In the genomic region with DNA sequence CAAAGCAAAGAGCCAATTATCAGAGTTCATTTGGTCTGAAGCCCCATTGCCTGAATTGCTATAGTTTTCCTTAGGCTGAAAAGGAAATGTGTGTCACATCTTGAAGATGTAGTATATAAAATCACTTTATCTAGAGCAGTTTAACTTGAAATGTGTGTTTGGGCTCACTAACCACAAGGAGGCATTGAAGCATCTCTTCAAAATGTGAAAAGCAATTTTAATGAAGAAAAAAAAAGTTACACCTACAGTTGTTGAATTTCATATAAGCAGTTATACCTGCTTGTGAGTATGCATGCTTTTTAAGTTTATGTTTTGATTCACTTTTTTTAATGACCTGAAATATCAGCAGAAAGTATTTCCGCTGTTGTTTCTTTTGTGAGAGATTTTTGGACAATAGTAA, we compare ENCODE assay signal across 18 cellular contexts.
DNase-seq lines count a peak whose midpoint lies in the region; ATAC-seq, FAIRE-seq and TF ChIP-seq lines count a peak whose summit lies in the region.
"Had no signal": no experiment of that assay in that cellular context is flagged by ENCODE, and none has a peak within 500 bp of the region (broad histone marks: within the 10 kb centered on the region; RNA-seq: fewer than 3 reads in every experiment).

No MANE protein-coding gene starts in this region.

- H3K4me1 ChIP-seq in HepG2 (ENCODE audit: insufficient read depth, low read length), result no peaks in the 10 kb centered on the region
- no peaks in the 10 kb centered on the region for H3K4me1 ChIP-seq in right lobe of liver
- no peaks in the 10 kb centered on the region for H3K4me1 ChIP-seq in naive thymus-derived CD4-positive, alpha-beta T cell (ENCODE audit: control insufficient read depth in 2 of 2, insufficient read depth in 2 of 2, low read length in 2 of 2)
- H3K4me1 ChIP-seq: HAP-1, parathyroid adenoma had no signal

- no peak overlapping the region for H2AFZ ChIP-seq in HepG2 (ENCODE audit: low read length)
- H2AFZ ChIP-seq: parathyroid adenoma had no signal

- no peak overlapping the region for H3K9ac ChIP-seq in HepG2 (ENCODE audit: insufficient read depth, low read depth, low read length)
- H3K9ac ChIP-seq: parathyroid adenoma had no signal

- H3K36me3 ChIP-seq in HepG2 (replicated peaks in 1 of 2; ENCODE audit: control insufficient read depth in 1 of 2, insufficient read depth in 2 of 2, low read length in 2 of 2) (no peaks in the 10 kb centered on the region), right lobe of liver (no peaks in the 10 kb centered on the region)
- no peaks in the 10 kb centered on the region for H3K36me3 ChIP-seq in naive thymus-derived CD4-positive, alpha-beta T cell (ENCODE audit: control insufficient read depth in 2 of 3, insufficient read depth in 3 of 3, low read length in 3 of 3)
- H3K36me3 ChIP-seq: HAP-1 had no signal

- no peak overlapping the region for H3K4me2 ChIP-seq in HepG2 (ENCODE audit: low read depth, low read length)

- CTCF ChIA-PET in HepG2 (lab: Yijun Ruan, JAX; ENCODE audit: low intra/inter-chr PET ratio, low total read pairs), result no interaction called here
- CTCF ChIA-PET in naive thymus-derived CD4-positive, alpha-beta T cell (lab: Charles Lee), result no interaction called here

- DNase-seq in HepG2 (ENCODE audit: low spot score) (no peak), right lobe of liver (no peak), RPMI7951 (ENCODE audit: low read depth) (peak; percentile 5), fibroblast of mammary gland (ENCODE audit: low read depth) (peak; percentile 14), NCI-H345 (lab: John Stamatoyannopoulos, UW) (no peak), AG08395 (ENCODE audit: low spot score) (no peak), kidney tubule cell (ENCODE audit: low spot score) (no peak)
- DNase-seq in naive thymus-derived CD4-positive, alpha-beta T cell, result no peak
- DNase-seq: activated T-cell treated with anti-CD3 and anti-CD28 coated beads, Interleukin-2, amount 50 U/mL, for 48 hours; aorta; NCI-H82; stimulated activated CD8-positive, alpha-beta memory T cell treated with anti-CD3 and anti-CD28 coated beads, Interleukin-4, amount 100 ng/mL, for 48 hours had no signal

- peaks cover 5 to 47% (median 11%) of the 10 kb centered on the region in 5 donors for H3K27me3 Mint-ChIP-seq in naive thymus-derived CD4-positive, alpha-beta T cell

- no peaks in the 10 kb centered on the region for H4K20me1 ChIP-seq in HepG2 (ENCODE audit: insufficient read depth, low read length)

- no peak overlapping the region for H3K27ac Mint-ChIP-seq in naive thymus-derived CD4-positive, alpha-beta T cell
- H3K27ac Mint-ChIP-seq: B cell, memory B cell had no signal

- TF ChIP-seq POLR2A in HepG2 (IDR thresholded peaks at IDR 0.05; ENCODE audit: insufficient read depth in 1 of 2, low read depth in 2 of 2, low read length in 2 of 2) (no peak), right lobe of liver (IDR thresholded peaks at IDR 0.05) (no peak)

- H3K4me1 Mint-ChIP-seq in naive thymus-derived CD4-positive, alpha-beta T cell, result no peaks in the 10 kb centered on the region
- H3K4me1 Mint-ChIP-seq: B cell, memory B cell had no signal

- no peaks in the 10 kb centered on the region for H3K9me3 ChIP-seq in HepG2 (ENCODE audit: low read length)
- H3K9me3 ChIP-seq in right lobe of liver, result no peaks in the 10 kb centered on the region
- no peaks in the 10 kb centered on the region for H3K9me3 ChIP-seq in naive thymus-derived CD4-positive, alpha-beta T cell (ENCODE audit: control insufficient read depth in 2 of 3, low read length in 3 of 3)
- H3K9me3 ChIP-seq: HAP-1 had no signal

- BruUV-seq in HepG2 (replicated peaks; lab: Mats Ljungman, UMichigan), result no TSS peak

- 44% methylated on average over 1 of the region's 1 CpG for WGBS in HepG2 (ENCODE audit: low lambda C conversion rate)
- 85% methylated on average over 1 of the region's 1 CpG for WGBS in right lobe of liver (ENCODE audit: insufficient coverage, low coverage, low lambda C conversion rate, missing lambda C conversion rate)

- ATAC-seq in HepG2, result no peak
- ATAC-seq in right lobe of liver, result no peak
- no peak for ATAC-seq in naive thymus-derived CD4-positive, alpha-beta T cell
- ATAC-seq: activated CD4-positive, CD25-positive, alpha-beta regulatory T cell treated with anti-CD3 and anti-CD28 coated beads, Interleukin-2, amount 50 U/mL, for 24 hours had no signal

- no peaks in the 10 kb centered on the region for H3K36me3 Mint-ChIP-seq in naive thymus-derived CD4-positive, alpha-beta T cell
- H3K36me3 Mint-ChIP-seq: memory B cell had no signal

- no peak overlapping the region for H3K4me3 Mint-ChIP-seq in naive thymus-derived CD4-positive, alpha-beta T cell
- H3K4me3 Mint-ChIP-seq: B cell, memory B cell had no signal

- POLR2A ChIA-PET in HepG2 (lab: Yijun Ruan, JAX), result no interaction called here
- POLR2A ChIA-PET in naive thymus-derived CD4-positive, alpha-beta T cell (lab: Charles Lee), result no interaction called here

- in situ Hi-C loops in HepG2 (cut with HindIII; ENCODE audit: extremely low pct_ligation_motif_present, low pct_unique_long_range_greater_than_20kb), result no loop called here

- no peak for TF ChIP-seq RAD21 in HepG2 (CRISPR knock-in tag; IDR thresholded peaks at IDR 0.05)

- no peak for FAIRE-seq in HepG2 (lab: Jason Lieb, UNC)
- FAIRE-seq: endothelial cell of umbilical vein had no signal

- TF ChIP-seq CTCF in HepG2 (CRISPR knock-in tag; IDR thresholded peaks at IDR 0.05) (no peak), right lobe of liver (IDR thresholded peaks at IDR 0.05) (no peak), fibroblast of mammary gland (conservative IDR thresholded peaks at IDR 0.05; ENCODE audit: control insufficient read depth, insufficient read depth, low read depth, low read length) (peak; percentile 16)

- no peaks in the 10 kb centered on the region for H3K79me2 ChIP-seq in HepG2 (ENCODE audit: insufficient read depth, low read length)
- H3K79me2 ChIP-seq: parathyroid adenoma had no signal

- H3K27me3 ChIP-seq in HepG2 (ENCODE audit: control insufficient read depth in 1 of 2, insufficient read depth in 2 of 2, low read length in 2 of 2), result peaks cover 0 to 4% of the 10 kb centered on the region in 2 experiments; a peak in 1 of 5 replicates
- H3K27me3 ChIP-seq in right lobe of liver, result no peaks in the 10 kb centered on the region
- no peaks in the 10 kb centered on the region for H3K27me3 ChIP-seq in naive thymus-derived CD4-positive, alpha-beta T cell (ENCODE audit: control insufficient read depth in 2 of 2, insufficient read depth in 2 of 2, low read length in 2 of 2)

- TF ChIP-seq EP300 in HepG2 (IDR thresholded peaks at IDR 0.05; ENCODE audit: low read depth in 2 of 2, low read length in 2 of 2) (no peak), HepG2 (CRISPR knock-in tag; IDR thresholded peaks at IDR 0.05; ENCODE audit: borderline replicate concordance) (no peak)

- no peaks in the 10 kb centered on the region for H3K9me3 Mint-ChIP-seq in naive thymus-derived CD4-positive, alpha-beta T cell
- H3K9me3 Mint-ChIP-seq: memory B cell had no signal

- H3K4me3 ChIP-seq in HepG2 (replicated peaks in 1 of 3; ENCODE audit: insufficient read depth in 1 of 3, low read depth in 2 of 3, low read length in 3 of 3) (no peak overlapping the region), right lobe of liver (no peak overlapping the region), fibroblast of mammary gland (ENCODE audit: control insufficient read depth, low read depth, low read length) (no peak overlapping the region)
- no peak overlapping the region for H3K4me3 ChIP-seq in naive thymus-derived CD4-positive, alpha-beta T cell (ENCODE audit: low read length)
- H3K4me3 ChIP-seq: HAP-1 had no signal

- intact Hi-C loops in HepG2 (cut with micrococcal nuclease; ENCODE audit: unreplicated experiment) (no loop called here), right lobe of liver (cut with DNase I) (no loop called here)
- intact Hi-C loops in naive thymus-derived CD4-positive, alpha-beta T cell (cut with micrococcal nuclease), result no loop called here

- H3K27ac ChIP-seq in HepG2 (ENCODE audit: extremely low read length, insufficient read depth, low read length), result no peak overlapping the region
- H3K27ac ChIP-seq in right lobe of liver, result no peak overlapping the region
- H3K27ac ChIP-seq in naive thymus-derived CD4-positive, alpha-beta T cell (ENCODE audit: low read depth, low read length), result no peak overlapping the region
- H3K27ac ChIP-seq: parathyroid adenoma had no signal

TF ChIP-seq in HepG2, 621 proteins besides CTCF, POLR2A, EP300 and RAD21:
- TF ChIP-seq ZNF572 (CRISPR knock-in tag; IDR thresholded peaks at IDR 0.05) (no peak), STAG1 (CRISPR knock-in tag; IDR thresholded peaks at IDR 0.05) (peak; percentile 14; the same call in 1 of the 2 replicates)

Comparison
In these comparisons a context has a peak if more than half of its experiments do, and no peak if none do; other contexts are left out.
1. DNase-seq: peak in RPMI7951 (single experiment) and fibroblast of mammary gland (single experiment); none in HepG2 (single experiment), right lobe of liver (0 of 3), NCI-H345 (single experiment), naive thymus-derived CD4-positive, alpha-beta T cell (0 of 9), AG08395 (single experiment) and kidney tubule cell (single experiment).